Comparison of ENCODE assay signal across 21 cellular contexts in genomic region chr17:46788796-46789195, GRCh38. TPM values are rescaled to one million over a fixed set of nuclear protein-coding genes. Genes with fewer than 3 reads are reported as not detected.
"Had no signal": no experiment of that assay in that cellular context is flagged by ENCODE, and none has a peak within 500 bp of the region (broad histone marks: within the 10 kb centered on the region; RNA-seq: fewer than 3 reads in every experiment).

No MANE protein-coding gene starts in this region.

- H3K9me3 Mint-ChIP-seq: activated CD4-positive, alpha-beta T cell treated with anti-CD3 and anti-CD28 coated beads, Interleukin-2, amount 10 ng/mL, durations not matched to agents 24 days and 14 days; activated naive CD4-positive, alpha-beta T cell treated with anti-CD3 and anti-CD28 coated beads, Interleukin-2, amount 10 ng/mL, durations not matched to agents 7 days and 5 days; activated naive CD8-positive, alpha-beta T cell treated with anti-CD3 and anti-CD28 coated beads for 36 hours; activated T-cell treated with anti-CD3 and anti-CD28 coated beads, Interleukin-2, amount 50 U/mL, for 4 hours; activated T-helper 17 cell treated with anti-CD3 and anti-CD28 coated beads, Interleukin-2, amount 50 U/mL, for 72 hours; T-helper 1 cell treated with Interleukin-12 subunit alpha and Interleukin-12 subunit beta and Interleukin-4 antibody, amounts not matched to agents 30 μg/mL and 1 μg/mL, for 36 hours had no signal

- H3K4me3 Mint-ChIP-seq: activated CD4-positive, alpha-beta T cell treated with anti-CD3 and anti-CD28 coated beads, Interleukin-2, amount 10 ng/mL, durations not matched to agents 24 days and 14 days; activated CD8-positive, alpha-beta memory T cell treated with anti-CD3 and anti-CD28 coated beads, Interleukin-2, amount 10 ng/mL, durations not matched to agents 7 days and 5 days; activated naive CD4-positive, alpha-beta T cell treated with anti-CD3 and anti-CD28 coated beads, Interleukin-2, amount 10 ng/mL, durations not matched to agents 7 days and 5 days; activated naive CD8-positive, alpha-beta T cell treated with anti-CD3 and anti-CD28 coated beads for 36 hours; activated T-cell treated with anti-CD3 and anti-CD28 coated beads, Interleukin-2, amount 50 U/mL, for 4 hours; activated T-helper 17 cell treated with anti-CD3 and anti-CD28 coated beads, Interleukin-2, amount 50 U/mL, for 72 hours; T-helper 1 cell treated with Interleukin-12 subunit alpha and Interleukin-12 subunit beta and Interleukin-4 antibody, amounts not matched to agents 30 μg/mL and 1 μg/mL, for 36 hours had no signal

- ATAC-seq: activated CD8-positive, alpha-beta memory T cell treated with anti-CD3 and anti-CD28 coated beads, Interleukin-2, amount 10 ng/mL, durations not matched to agents 7 days and 5 days; activated T-cell treated with anti-CD3 and anti-CD28 coated beads, Interleukin-2, amount 50 U/mL, for 4 hours; activated T-helper 17 cell treated with anti-CD3 and anti-CD28 coated beads, Interleukin-2, amount 50 U/mL, for 72 hours; PC-3 had no signal

- H3K36me3 ChIP-seq: brain microvascular endothelial cell, cardiac muscle cell had no signal

- H3K4me3 ChIP-seq: cardiac muscle cell had no signal

- H3K9ac ChIP-seq: KMS-11 had no signal

- DNase-seq: activated CD4-positive, alpha-beta T cell treated with anti-CD3 and anti-CD28 coated beads, Interleukin-2, amount 10 ng/mL, durations not matched to agents 24 days and 14 days; activated CD4-positive, alpha-beta T cell treated with anti-CD3 and anti-CD28 coated beads, Interleukin-2, amount 50 U/mL, for 48 hours; activated CD4-positive, CD25-positive, alpha-beta regulatory T cell treated with anti-CD3 and anti-CD28 coated beads, Interleukin-2, amount 50 U/mL, for 72 hours; activated CD8-positive, alpha-beta memory T cell treated with anti-CD3 and anti-CD28 coated beads, Interleukin-2, amount 10 ng/mL, durations not matched to agents 7 days and 5 days; activated gamma-delta T cell treated with Interleukin-2 at 50 U/mL for 16 hours; activated naive CD4-positive, alpha-beta T cell treated with anti-CD3 and anti-CD28 coated beads, Interleukin-2, amount 10 ng/mL, durations not matched to agents 7 days and 5 days; activated naive CD8-positive, alpha-beta T cell treated with anti-CD3 and anti-CD28 coated beads for 36 hours; activated T-cell treated with anti-CD3 and anti-CD28 coated beads, Interleukin-2, amount 50 U/mL, for 4 hours; brain microvascular endothelial cell; NCI-H1092; NCI-H1417; NCI-H187; NCI-H2081 treated with DMSO at 0.1 percent for 48 hours; NCI-H226; NCI-H510A treated with DMSO at 0.1 percent for 48 hours; PC-3; SHP77 treated with DMSO at 0.1 percent for 48 hours had no signal

- H3K27ac ChIP-seq: brain microvascular endothelial cell, cardiac muscle cell, KMS-11 had no signal

- H3K36me3 Mint-ChIP-seq: activated CD8-positive, alpha-beta memory T cell treated with anti-CD3 and anti-CD28 coated beads, Interleukin-2, amount 10 ng/mL, durations not matched to agents 7 days and 5 days; activated naive CD4-positive, alpha-beta T cell treated with anti-CD3 and anti-CD28 coated beads, Interleukin-2, amount 10 ng/mL, durations not matched to agents 7 days and 5 days; activated naive CD8-positive, alpha-beta T cell treated with anti-CD3 and anti-CD28 coated beads for 36 hours had no signal

- H3K27me3 ChIP-seq: cardiac muscle cell had no signal

- H3K27ac Mint-ChIP-seq: activated CD4-positive, alpha-beta T cell treated with anti-CD3 and anti-CD28 coated beads, Interleukin-2, amount 10 ng/mL, durations not matched to agents 24 days and 14 days; activated CD8-positive, alpha-beta memory T cell treated with anti-CD3 and anti-CD28 coated beads, Interleukin-2, amount 10 ng/mL, durations not matched to agents 7 days and 5 days; activated naive CD4-positive, alpha-beta T cell treated with anti-CD3 and anti-CD28 coated beads, Interleukin-2, amount 10 ng/mL, durations not matched to agents 7 days and 5 days; activated naive CD8-positive, alpha-beta T cell treated with anti-CD3 and anti-CD28 coated beads for 36 hours; activated T-helper 17 cell treated with anti-CD3 and anti-CD28 coated beads, Interleukin-2, amount 50 U/mL, for 72 hours; T-helper 1 cell treated with Interleukin-12 subunit alpha and Interleukin-12 subunit beta and Interleukin-4 antibody, amounts not matched to agents 30 μg/mL and 1 μg/mL, for 36 hours had no signal

- H3K4me1 Mint-ChIP-seq: activated CD4-positive, alpha-beta T cell treated with anti-CD3 and anti-CD28 coated beads, Interleukin-2, amount 10 ng/mL, durations not matched to agents 24 days and 14 days; activated naive CD4-positive, alpha-beta T cell treated with anti-CD3 and anti-CD28 coated beads, Interleukin-2, amount 10 ng/mL, durations not matched to agents 7 days and 5 days; activated naive CD8-positive, alpha-beta T cell treated with anti-CD3 and anti-CD28 coated beads for 36 hours; activated T-helper 17 cell treated with anti-CD3 and anti-CD28 coated beads, Interleukin-2, amount 50 U/mL, for 72 hours had no signal

- H3K4me2 ChIP-seq: KMS-11 had no signal

RNA-seq across cellular contexts. Expression of gene WNT3, which starts 29.7 kb away (rescaled TPM):
- total RNA-seq: activated CD8-positive, alpha-beta memory T cell treated with anti-CD3 and anti-CD28 coated beads, Interleukin-2, amount 10 ng/mL, durations not matched to agents 7 days and 5 days had no signal
